ENCODE assay signal across 15 cellular contexts in genomic region chr2:9252002-9252357, GRCh38. TPM values are rescaled to one million over a fixed set of nuclear protein-coding genes. Genes with fewer than 3 reads are reported as not detected.
DNase-seq lines count a peak whose midpoint lies in the region; ATAC-seq, FAIRE-seq and TF ChIP-seq lines count a peak whose summit lies in the region.
"Had no signal": no experiment of that assay in that cellular context is flagged by ENCODE, and none has a peak within 500 bp of the region (broad histone marks: within the 10 kb centered on the region; RNA-seq: fewer than 3 reads in every experiment).

No MANE protein-coding gene starts in this region.

- no peaks in the 10 kb centered on the region for H3K4me1 Mint-ChIP-seq in stimulated activated effector memory CD8-positive, alpha-beta T cell treated with anti-CD3 and anti-CD28 coated beads, Interleukin-12 subunit alpha, Interleukin-12 subunit beta, amount 100 ng/mL, for 72 hours
- H3K4me1 Mint-ChIP-seq: central memory CD8-positive, alpha-beta T cell had no signal

- no peaks in the 10 kb centered on the region for H3K9me3 ChIP-seq in MG63
- H3K9me3 ChIP-seq in kidney (ENCODE audit: control insufficient read depth in 1 of 2, low read length in 2 of 2): no peaks in the 10 kb centered on the region
- H3K9me3 ChIP-seq in thoracic aorta: no peaks in the 10 kb centered on the region
- H3K9me3 ChIP-seq: prostate gland had no signal

- H3K27ac Mint-ChIP-seq in stimulated activated effector memory CD8-positive, alpha-beta T cell treated with anti-CD3 and anti-CD28 coated beads, Interleukin-12 subunit alpha, Interleukin-12 subunit beta, amount 100 ng/mL, for 72 hours: no peak overlapping the region

- no peaks in the 10 kb centered on the region for H3K36me3 Mint-ChIP-seq in stimulated activated effector memory CD8-positive, alpha-beta T cell treated with anti-CD3 and anti-CD28 coated beads, Interleukin-12 subunit alpha, Interleukin-12 subunit beta, amount 100 ng/mL, for 72 hours

- TF ChIP-seq CTCF in brain microvascular endothelial cell (IDR thresholded peaks at IDR 0.05; ENCODE audit: low read depth, low read length, missing control alignments) (no peak), kidney (IDR thresholded peaks at IDR 0.05; ENCODE audit: borderline replicate concordance, extremely low read depth, insufficient read depth) (no peak), thoracic aorta (IDR thresholded peaks at IDR 0.05) (no peak)

- H3K27me3 ChIP-seq in MG63 (no peaks in the 10 kb centered on the region), brain microvascular endothelial cell (replicated peaks) (no peaks in the 10 kb centered on the region), thoracic aorta (replicated peaks; ENCODE audit: insufficient read depth) (no peaks in the 10 kb centered on the region)

- H3K4me1 ChIP-seq in kidney (ENCODE audit: control insufficient read depth in 1 of 2, insufficient read depth in 1 of 2, low read depth in 1 of 2, low read length in 2 of 2): peaks cover 43 to 52% of the 10 kb centered on the region in 2 donors
- peaks cover 36 to 66% of the 10 kb centered on the region in 2 donors for H3K4me1 ChIP-seq in thoracic aorta (ENCODE audit: control insufficient read depth in 1 of 2, low read depth in 2 of 2)
- H3K4me1 ChIP-seq: prostate gland had no signal

- H3K9ac ChIP-seq in kidney (ENCODE audit: low read length in 2 of 2): no peak overlapping the region

- no peak for FAIRE-seq in kidney (lab: Jason Lieb, UNC)

- H3K27ac ChIP-seq in brain microvascular endothelial cell (peak overlapping the region; percentile 26), kidney (ENCODE audit: low read depth in 2 of 2, low read length in 2 of 2) (peak overlapping the region; percentile 71), thoracic aorta (peak overlapping the region; percentile 73 to 80)
- H3K27ac ChIP-seq: prostate gland, SK-N-MC had no signal

- intact Hi-C loops in kidney (cut with DNase I): no loop called here

- H3K4me3 ChIP-seq in MG63 (no peak overlapping the region), brain microvascular endothelial cell (ENCODE audit: low read depth, low read length) (no peak overlapping the region), kidney (ENCODE audit: low read length in 2 of 2) (no peak overlapping the region), thoracic aorta (no peak overlapping the region)
- H3K4me3 ChIP-seq: prostate gland, SK-N-MC had no signal

- DNase-seq in MG63: peak; percentile 84
- DNase-seq in brain microvascular endothelial cell: no peak
- no peak for DNase-seq in kidney
- DNase-seq in thoracic aorta (ENCODE audit: low spot score): no peak
- DNase-seq in NCI-H1105 treated with DMSO at 0.1 percent for 48 hours (lab: John Stamatoyannopoulos, UW): no peak
- no peak for DNase-seq in stimulated activated effector memory CD8-positive, alpha-beta T cell treated with anti-CD3 and anti-CD28 coated beads, Interleukin-12 subunit alpha, Interleukin-12 subunit beta, amount 100 ng/mL, for 72 hours (ENCODE audit: low spot score in 2 of 2)
- DNase-seq in NCI-H1092 (lab: John Stamatoyannopoulos, UW): no peak
- DNase-seq in T-helper 9 cell: no peak
- DNase-seq: activated CD4-positive, alpha-beta T cell treated with anti-CD3 and anti-CD28 coated beads for 4 hours; mesendoderm; NCI-H1092 treated with DMSO at 0.1 percent for 48 hours; NCI-H526 had no signal

- H3K4me3 Mint-ChIP-seq in stimulated activated effector memory CD8-positive, alpha-beta T cell treated with anti-CD3 and anti-CD28 coated beads, Interleukin-12 subunit alpha, Interleukin-12 subunit beta, amount 100 ng/mL, for 72 hours: no peak overlapping the region
- H3K4me3 Mint-ChIP-seq: central memory CD8-positive, alpha-beta T cell had no signal

- in situ Hi-C loops in brain microvascular endothelial cell (cut with HindIII; ENCODE audit: low pct_ligation_motif_present, low sequenced_read_pairs): no loop called here

- ATAC-seq in thoracic aorta (ENCODE audit: insufficient number of reproducible peaks, low FRiP score, low read depth): no peak
- ATAC-seq in stimulated activated effector memory CD8-positive, alpha-beta T cell treated with anti-CD3 and anti-CD28 coated beads, Interleukin-12 subunit alpha, Interleukin-12 subunit beta, amount 100 ng/mL, for 72 hours: no peak

- H3K36me3 ChIP-seq in MG63 (peaks cover 13% of the 10 kb centered on the region), brain microvascular endothelial cell (replicated peaks) (no peaks in the 10 kb centered on the region), kidney (ENCODE audit: control insufficient read depth in 1 of 2, insufficient read depth in 2 of 2, low read length in 2 of 2) (no peaks in the 10 kb centered on the region), thoracic aorta (no peaks in the 10 kb centered on the region)
- H3K36me3 ChIP-seq: prostate gland had no signal

- no peaks in the 10 kb centered on the region for H3K9me3 Mint-ChIP-seq in stimulated activated effector memory CD8-positive, alpha-beta T cell treated with anti-CD3 and anti-CD28 coated beads, Interleukin-12 subunit alpha, Interleukin-12 subunit beta, amount 100 ng/mL, for 72 hours
- H3K9me3 Mint-ChIP-seq: central memory CD8-positive, alpha-beta T cell had no signal

RNA-seq across cellular contexts. Expression of gene ASAP2, which starts 45.4 kb away (rescaled TPM):
- total RNA-seq in MG63 (2014; rRNA removed; shearing (Covaris generic); ENCODE audit: low replicate concordance): 18.4 and 30.6 TPM in 2 replicates
- total RNA-seq in kidney (54.8 TPM), thoracic aorta (100 to 1,000 TPM in 1 of 2 donors, 10 to 100 TPM in 1; 58.1 to 102 TPM)
- 26.2 TPM for polyA plus RNA-seq in kidney (ENCODE audit: insufficient read depth, low read depth, low replicate concordance)

Comparison
In these comparisons a context has a peak if more than half of its experiments do, and no peak if none do; other contexts are left out.
1. H3K27ac ChIP-seq: peak in every context shown above with its lines; median percentile 76 in thoracic aorta; 71 in kidney; 26 in brain microvascular endothelial cell.